In the genomic region with DNA sequence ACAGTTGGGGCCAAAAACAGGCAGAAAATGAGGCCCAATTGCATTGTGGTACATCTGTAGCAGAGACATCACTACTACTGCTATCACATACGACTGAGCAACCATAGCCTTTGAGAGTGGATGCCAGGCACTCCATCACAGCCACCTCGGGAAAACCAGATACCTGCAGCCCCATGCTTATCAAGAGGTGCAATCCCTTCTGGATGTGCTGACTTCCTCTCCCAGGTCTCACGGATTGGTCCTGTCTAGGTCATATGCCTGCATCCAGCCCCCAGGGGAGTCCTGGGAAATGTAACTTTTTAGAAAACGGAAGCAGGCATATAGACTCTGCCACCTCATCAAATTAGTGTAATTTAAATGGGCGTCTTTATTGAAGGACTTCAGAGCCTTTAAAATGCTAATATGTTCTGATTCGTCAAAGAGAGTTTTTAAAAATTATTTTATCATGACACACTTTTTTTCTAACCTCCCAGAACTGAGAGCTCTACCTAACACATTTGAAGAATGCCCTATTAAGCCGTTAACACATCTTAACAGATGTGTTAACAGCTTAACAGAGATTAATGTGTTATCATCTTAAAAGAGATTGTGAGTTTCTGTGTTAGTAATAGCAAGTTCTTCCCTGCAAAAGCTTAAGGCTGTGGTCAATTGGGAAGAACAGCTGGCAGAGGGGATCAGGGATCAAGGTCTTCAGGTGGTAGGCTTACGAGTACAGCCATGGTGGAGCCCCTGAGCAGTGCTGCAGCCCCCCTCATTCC, we compare ENCODE assay signal across 23 cellular contexts.
"Had no signal": no experiment of that assay in that cellular context is flagged by ENCODE, and none has a peak within 500 bp of the region (broad histone marks: within the 10 kb centered on the region; RNA-seq: fewer than 3 reads in every experiment).

No MANE protein-coding gene starts in this region.

- ATAC-seq: activated T-cell treated with anti-CD3 and anti-CD28 coated beads, Interleukin-2, amount 50 U/mL, for 4 hours; Right ventricle myocardium inferior; T-helper 17 cell had no signal

- DNase-seq: activated CD4-positive, alpha-beta memory T cell treated with anti-CD3 and anti-CD28 coated beads for 36 hours; activated CD4-positive, alpha-beta T cell treated with anti-CD3 and anti-CD28 coated beads, Interleukin-2, amount 10 ng/mL, durations not matched to agents 7 days and 5 days; activated CD4-positive, CD25-positive, alpha-beta regulatory T cell; activated CD8-positive, alpha-beta memory T cell treated with anti-CD3 and anti-CD28 coated beads for 24 hours; activated effector memory CD4-positive, alpha-beta T cell treated with anti-CD3 and anti-CD28 coated beads, Interleukin-2, amount 50 U/mL, for 16 hours; activated naive CD4-positive, alpha-beta T cell treated with Interleukin-2 at 50 U/mL for 16 hours; activated T-cell treated with anti-CD3 and anti-CD28 coated beads, Interleukin-2, amount 50 U/mL, for 4 hours; amygdala; Kasumi-1; KBM-7; NCI-H1105 treated with DMSO at 0.1 percent for 48 hours; NCI-H1436 treated with DMSO at 0.1 percent for 48 hours; NCI-H187; NCI-H2081; NCI-H510A treated with DMSO at 0.1 percent for 48 hours; NCI-H748 treated with DMSO at 0.1 percent for 48 hours; RPMI8226; T-helper 17 cell; T-helper 9 cell had no signal

- H3K9me3 Mint-ChIP-seq: activated CD4-positive, alpha-beta T cell treated with anti-CD3 and anti-CD28 coated beads, Interleukin-2, amount 10 ng/mL, durations not matched to agents 7 days and 5 days had no signal

- H3K27me3 Mint-ChIP-seq: brain had no signal

- H3K4me3 ChIP-seq: cardiac muscle cell had no signal

- H3K27ac ChIP-seq: cardiac muscle cell had no signal

- H3K36me3 ChIP-seq: cardiac muscle cell had no signal

- H3K27ac Mint-ChIP-seq: activated CD4-positive, alpha-beta memory T cell treated with anti-CD3 and anti-CD28 coated beads for 36 hours; activated CD4-positive, alpha-beta T cell treated with anti-CD3 and anti-CD28 coated beads, Interleukin-2, amount 10 ng/mL, durations not matched to agents 7 days and 5 days; activated naive CD8-positive, alpha-beta T cell; brain; T-helper 17 cell had no signal

- H3K4me3 Mint-ChIP-seq: activated CD4-positive, alpha-beta memory T cell treated with anti-CD3 and anti-CD28 coated beads for 36 hours; activated CD4-positive, alpha-beta T cell treated with anti-CD3 and anti-CD28 coated beads, Interleukin-2, amount 10 ng/mL, durations not matched to agents 7 days and 5 days; activated naive CD8-positive, alpha-beta T cell; activated T-cell treated with anti-CD3 and anti-CD28 coated beads, Interleukin-2, amount 50 U/mL, for 4 hours; brain; T-helper 17 cell had no signal

- H3K4me1 Mint-ChIP-seq: activated CD4-positive, alpha-beta T cell treated with anti-CD3 and anti-CD28 coated beads, Interleukin-2, amount 10 ng/mL, durations not matched to agents 7 days and 5 days; brain; T-helper 17 cell had no signal

- H3K36me3 Mint-ChIP-seq: activated CD4-positive, alpha-beta memory T cell treated with anti-CD3 and anti-CD28 coated beads for 36 hours had no signal
